18 cellular contexts compared by ENCODE assay signal in the genomic region with DNA sequence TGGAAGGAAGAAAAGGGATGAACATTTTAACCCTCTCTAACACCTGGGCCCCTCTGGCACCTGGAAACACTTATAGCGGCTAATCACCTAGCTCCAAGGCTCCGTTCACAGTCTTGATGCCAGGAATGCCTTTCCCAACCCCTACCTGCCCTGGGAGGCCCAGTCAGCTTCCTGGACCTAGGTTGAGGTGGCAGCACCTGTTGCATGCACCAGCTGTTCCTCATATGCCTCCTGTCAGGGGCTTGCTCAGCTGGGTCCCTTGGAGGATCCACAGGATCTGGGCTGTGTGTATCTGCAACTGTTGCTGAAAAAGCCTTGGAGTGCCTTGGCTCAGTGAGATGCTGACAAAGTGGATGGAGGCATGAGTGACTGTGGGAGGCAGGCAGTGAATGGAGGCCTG. TPM values are rescaled to one million over a fixed set of nuclear protein-coding genes. Genes with fewer than 3 reads are reported as not detected.
DNase-seq lines count a peak whose midpoint lies in the region; ATAC-seq and TF ChIP-seq lines count a peak whose summit lies in the region.
"Had no signal": no experiment of that assay in that cellular context is flagged by ENCODE, and none has a peak within 500 bp of the region (broad histone marks: within the 10 kb centered on the region; RNA-seq: fewer than 3 reads in every experiment).

No MANE protein-coding gene starts in this region.

- no peak overlapping the region for H3K18ac ChIP-seq in trophoblast cell (ENCODE audit: low read length)

- H3K27me3 Mint-ChIP-seq in CD4-positive, alpha-beta T cell, result no peaks in the 10 kb centered on the region
- H3K27me3 Mint-ChIP-seq in GM23338 (ENCODE audit: insufficient read depth, low read depth, poor library complexity), result peaks cover 12% of the 10 kb centered on the region

- no peaks in the 10 kb centered on the region for H3K9me3 Mint-ChIP-seq in CD4-positive, alpha-beta T cell
- H3K9me3 Mint-ChIP-seq in GM23338, result no peaks in the 10 kb centered on the region
- H3K9me3 Mint-ChIP-seq: HFFc6 had no signal

- no peak overlapping the region for H4K12ac ChIP-seq in trophoblast cell (ENCODE audit: low read depth, low read length)

- H3K36me3 ChIP-seq in GM23338 (ENCODE audit: insufficient read depth), result no peaks in the 10 kb centered on the region
- H3K36me3 ChIP-seq in WERI-Rb-1, result no peaks in the 10 kb centered on the region
- no peaks in the 10 kb centered on the region for H3K36me3 ChIP-seq in trophoblast cell (ENCODE audit: control insufficient read depth in 1 of 2, insufficient read depth in 2 of 2, low read length in 2 of 2)
- H3K36me3 ChIP-seq: BE2C had no signal

- no peaks in the 10 kb centered on the region for H3K27me3 ChIP-seq in CD4-positive, alpha-beta T cell (ENCODE audit: control insufficient read depth, insufficient read depth, low read length)
- H3K27me3 ChIP-seq in GM23338 (ENCODE audit: insufficient read depth) (no peaks in the 10 kb centered on the region), WERI-Rb-1 (ENCODE audit: insufficient read depth, low read depth, severe bottlenecking) (peaks cover 26% of the 10 kb centered on the region), trophoblast cell (ENCODE audit: insufficient read depth, low read length) (no peaks in the 10 kb centered on the region)
- H3K27me3 ChIP-seq: BE2C had no signal

- H3K9me2 ChIP-seq in GM23338 (ENCODE audit: insufficient read depth), result no peaks in the 10 kb centered on the region

- H3K27ac ChIP-seq in CD4-positive, alpha-beta T cell (ENCODE audit: low read depth, low read length), result no peak overlapping the region
- H3K27ac ChIP-seq in GM23338 (ENCODE audit: low read depth), result no peak overlapping the region
- peak overlapping the region; percentile 36; the same call in 1 of the 2 replicates for H3K27ac ChIP-seq in WERI-Rb-1
- no peak overlapping the region for H3K27ac ChIP-seq in trophoblast cell (ENCODE audit: low read depth, low read length)
- H3K27ac ChIP-seq: GM23248, HL-60 had no signal

- no peak overlapping the region for H2BK5ac ChIP-seq in trophoblast cell (ENCODE audit: low read depth, low read length, poor library complexity)

- H3K23ac ChIP-seq in trophoblast cell (ENCODE audit: low read length), result no peak overlapping the region

- no CpG with 5 or more reads among the region's 2 CpGs for WGBS in trophoblast cell (ENCODE audit: extremely low coverage, insufficient coverage, insufficient read length)

- no peaks in the 10 kb centered on the region for H4K20me1 ChIP-seq in GM23338 (replicated peaks; ENCODE audit: insufficient read depth)

- DNase-seq in NCI-H82 (lab: John Stamatoyannopoulos, UW) (peak; percentile 36), NCI-H82 treated with DMSO at 0.1 percent for 48 hours (lab: John Stamatoyannopoulos, UW; ENCODE audit: unreplicated experiment) (no peak), GM23338 (ENCODE audit: low spot score) (no peak), WERI-Rb-1 (no peak), trophoblast cell (no peak), T1000 (lab: John Stamatoyannopoulos, UW) (no peak)
- DNase-seq in CD4-positive, alpha-beta T cell, result no peak
- DNase-seq: BE2C; C1 segment of cervical spinal cord; CD4-positive, CD25-positive, alpha-beta regulatory T cell; DMS153; DND-41; EL; GM23248; HCEC 1CT; HFFc6 had no signal

- H3K4me2 ChIP-seq in GM23338 (no peak overlapping the region), trophoblast cell (ENCODE audit: low read length) (no peak overlapping the region)

- TF ChIP-seq CTCF in CD4-positive, alpha-beta T cell (IDR thresholded peaks at IDR 0.05), result no peak
- TF ChIP-seq CTCF in GM23338 (conservative IDR thresholded peaks at IDR 0.05; ENCODE audit: low read depth in 2 of 2) (no peak), WERI-Rb-1 (IDR thresholded peaks at IDR 0.05; ENCODE audit: low read depth, low read length) (no peak)

- no peak overlapping the region for H3K14ac ChIP-seq in trophoblast cell (ENCODE audit: low read length)

- no peak overlapping the region for H2BK12ac ChIP-seq in trophoblast cell (ENCODE audit: low read length)

- H2AK5ac ChIP-seq in trophoblast cell (ENCODE audit: low read length), result no peak overlapping the region

- H3K79me2 ChIP-seq in GM23338 (replicated peaks; ENCODE audit: insufficient read depth) (no peaks in the 10 kb centered on the region), trophoblast cell (ENCODE audit: control insufficient read depth, insufficient read depth, low read length, poor library complexity) (no peaks in the 10 kb centered on the region)

- no peak overlapping the region for H3K27ac Mint-ChIP-seq in CD4-positive, alpha-beta T cell
- peak overlapping the region; percentile 28; the same call in 1 of the 2 replicates for H3K27ac Mint-ChIP-seq in GM23338
- H3K27ac Mint-ChIP-seq: HFFc6 had no signal

- H3K9ac ChIP-seq in trophoblast cell (ENCODE audit: low read length), result no peak overlapping the region
- H3K9ac ChIP-seq: GM23248 had no signal

- no peak overlapping the region for H2AFZ ChIP-seq in GM23338
- H2AFZ ChIP-seq in trophoblast cell (ENCODE audit: insufficient read depth, low read length, poor library complexity), result no peak overlapping the region
- H2AFZ ChIP-seq: GM23248 had no signal

- H3K9me3 ChIP-seq in CD4-positive, alpha-beta T cell (ENCODE audit: control insufficient read depth, low read length), result no peaks in the 10 kb centered on the region
- H3K9me3 ChIP-seq in WERI-Rb-1 (ENCODE audit: severe bottlenecking) (no peaks in the 10 kb centered on the region), trophoblast cell (ENCODE audit: insufficient read depth, low read depth, low read length) (peaks cover 1% of the 10 kb centered on the region)
- H3K9me3 ChIP-seq: BE2C had no signal

- H4K91ac ChIP-seq in trophoblast cell (ENCODE audit: low read depth, low read length), result no peak overlapping the region

- H3K4me1 Mint-ChIP-seq in CD4-positive, alpha-beta T cell (ENCODE audit: low read depth), result peaks cover 31% of the 10 kb centered on the region
- H3K4me1 Mint-ChIP-seq in GM23338, result peaks cover 32% of the 10 kb centered on the region

- POLR2A ChIA-PET in CD4-positive, alpha-beta T cell (lab: Charles Lee), result no interaction called here

- H3K4ac ChIP-seq in trophoblast cell (ENCODE audit: low read depth, low read length), result no peak overlapping the region

- peak overlapping the region; percentile 51 for H3K4me3 Mint-ChIP-seq in CD4-positive, alpha-beta T cell
- no peak overlapping the region for H3K4me3 Mint-ChIP-seq in GM23338
- H3K4me3 Mint-ChIP-seq: HFFc6 had no signal

- no peak overlapping the region for H2BK120ac ChIP-seq in trophoblast cell (ENCODE audit: insufficient read depth, low read length, poor library complexity)

- no peaks in the 10 kb centered on the region for H3K79me1 ChIP-seq in trophoblast cell (ENCODE audit: low read length)

- intact Hi-C loops in CD4-positive, alpha-beta T cell (cut with DNase I, micrococcal nuclease), result no loop called here

- H3K4me3 ChIP-seq in GM23338 (no peak overlapping the region), WERI-Rb-1 (ENCODE audit: low read depth, low read length) (no peak overlapping the region), trophoblast cell (ENCODE audit: low read depth, low read length) (no peak overlapping the region)
- H3K4me3 ChIP-seq: GM23248 had no signal

- no peak overlapping the region for H4K8ac ChIP-seq in trophoblast cell (ENCODE audit: low read depth, low read length)

- CTCF ChIA-PET in CD4-positive, alpha-beta T cell (lab: Charles Lee), result no interaction called here

- no peak for ATAC-seq in CD4-positive, alpha-beta T cell (ENCODE audit: poor library complexity)
- no peak for ATAC-seq in GM23338

- H3K36me3 Mint-ChIP-seq in CD4-positive, alpha-beta T cell (ENCODE audit: low read depth), result peaks cover 31% of the 10 kb centered on the region
- H3K36me3 Mint-ChIP-seq in GM23338 (ENCODE audit: low read depth), result no peaks in the 10 kb centered on the region
- H3K36me3 Mint-ChIP-seq: CD4-positive, CD25-positive, alpha-beta regulatory T cell had no signal

- H3K4me1 ChIP-seq in GM23338 (ENCODE audit: insufficient read depth) (peaks cover 5% of the 10 kb centered on the region; the same call in 1 of the 2 replicates), trophoblast cell (ENCODE audit: control insufficient read depth in 1 of 2, insufficient read depth in 2 of 2, low read length in 2 of 2) (peaks cover 0 to 2% of the 10 kb centered on the region in 2 experiments)
- H3K4me1 ChIP-seq: BE2C had no signal

- H3F3A ChIP-seq in GM23338 (replicated peaks; ENCODE audit: low read depth), result no peaks in the 10 kb centered on the region

TF ChIP-seq in GM23338, 12 proteins besides CTCF, POLR2A, EP300 and RAD21:
- TF ChIP-seq EZH2phosphoT487 (IDR thresholded peaks at IDR 0.05; ENCODE audit: unreplicated experiment), result no peak
- TF ChIP-seq, protein P1, sequence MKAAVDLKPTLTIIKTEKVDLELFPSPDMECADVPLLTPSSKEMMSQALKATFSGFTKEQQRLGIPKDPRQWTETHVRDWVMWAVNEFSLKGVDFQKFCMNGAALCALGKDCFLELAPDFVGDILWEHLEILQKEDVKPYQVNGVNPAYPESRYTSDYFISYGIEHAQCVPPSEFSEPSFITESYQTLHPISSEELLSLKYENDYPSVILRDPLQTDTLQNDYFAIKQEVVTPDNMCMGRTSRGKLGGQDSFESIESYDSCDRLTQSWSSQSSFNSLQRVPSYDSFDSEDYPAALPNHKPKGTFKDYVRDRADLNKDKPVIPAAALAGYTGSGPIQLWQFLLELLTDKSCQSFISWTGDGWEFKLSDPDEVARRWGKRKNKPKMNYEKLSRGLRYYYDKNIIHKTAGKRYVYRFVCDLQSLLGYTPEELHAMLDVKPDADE (IDR thresholded peaks at IDR 0.05), result no peak

RNA-seq across cellular contexts. Expression of gene CFP, which starts 4.4 kb away (rescaled TPM):
- 10 to 100 TPM; 18.3 to 18.6 TPM for total RNA-seq in CD4-positive, alpha-beta T cell
- 1.9 and 2.2 TPM in 2 replicates for total RNA-seq in GM23338 (2014; rRNA removed; shearing (Covaris generic))
- polyA plus RNA-seq in GM23338 (2016; fragmentation: Nextera tagmentation; extraction: Ambion mirVana), result 1.8 and 2.1 TPM in 2 replicates
- 0.49 and 0.67 TPM in 2 replicates for polyA plus RNA-seq in trophoblast cell (2013)
- total RNA-seq: GM23248 had no signal
- polyA plus RNA-seq: GM23248 had no signal

RNA-seq across cellular contexts. Expression of gene SYN1, which starts 5.7 kb away (rescaled TPM):
- under 1 TPM; 0.27 to 0.87 TPM for total RNA-seq in CD4-positive, alpha-beta T cell
- 4.7 and 6.7 TPM in 2 replicates for total RNA-seq in GM23338 (2014; rRNA removed; shearing (Covaris generic))
- 3.6 and 7.1 TPM in 2 replicates for polyA plus RNA-seq in GM23338 (2016; fragmentation: Nextera tagmentation; extraction: Ambion mirVana)
- 5.7 and 6.4 TPM in 2 replicates for polyA plus RNA-seq in trophoblast cell (2013)
- total RNA-seq: CD4-positive, CD25-positive, alpha-beta regulatory T cell; GM23248; HT1080 had no signal

RNA-seq across cellular contexts. Expression of gene ELK1, which starts 25.0 kb away (rescaled TPM):
- 10 to 100 TPM; 38.9 to 40.5 TPM for total RNA-seq in CD4-positive, alpha-beta T cell
- 24.4 and 39.5 TPM in 2 replicates for total RNA-seq in GM23338 (2014; rRNA removed; shearing (Covaris generic))
- 17.9 and 19.2 TPM in 2 replicates for polyA plus RNA-seq in GM23338 (2016; fragmentation: Nextera tagmentation; extraction: Ambion mirVana)
- 25.3 and 26.6 TPM in 2 replicates for polyA plus RNA-seq in trophoblast cell (2013)

RNA-seq across cellular contexts. Expression of gene UXT, which starts 33.6 kb away (rescaled TPM):
- 100 to 1,000 TPM; 188 to 197 TPM for total RNA-seq in CD4-positive, alpha-beta T cell
- 58.4 and 64.5 TPM in 2 replicates for total RNA-seq in GM23338 (2014; rRNA removed; shearing (Covaris generic))
- 134 and 141 TPM in 2 replicates for polyA plus RNA-seq in GM23338 (2016; fragmentation: Nextera tagmentation; extraction: Ambion mirVana)
- polyA plus RNA-seq in trophoblast cell (2013), result 90.1 and 93.3 TPM in 2 replicates

RNA-seq across cellular contexts. Expression of gene TIMP1, which starts 43.1 kb away (rescaled TPM):
- total RNA-seq in CD4-positive, alpha-beta T cell, result 10 to 100 TPM; 35.6 to 38.5 TPM
- total RNA-seq in GM23338 (2014; rRNA removed; shearing (Covaris generic)), result 39.0 and 42.5 TPM in 2 replicates
- polyA plus RNA-seq in GM23338 (2016; fragmentation: Nextera tagmentation; extraction: Ambion mirVana), result 117 and 121 TPM in 2 replicates
- polyA plus RNA-seq in trophoblast cell (2013), result 103 and 104 TPM in 2 replicates
